2 cellular contexts compared by ENCODE assay signal in the genomic region with DNA sequence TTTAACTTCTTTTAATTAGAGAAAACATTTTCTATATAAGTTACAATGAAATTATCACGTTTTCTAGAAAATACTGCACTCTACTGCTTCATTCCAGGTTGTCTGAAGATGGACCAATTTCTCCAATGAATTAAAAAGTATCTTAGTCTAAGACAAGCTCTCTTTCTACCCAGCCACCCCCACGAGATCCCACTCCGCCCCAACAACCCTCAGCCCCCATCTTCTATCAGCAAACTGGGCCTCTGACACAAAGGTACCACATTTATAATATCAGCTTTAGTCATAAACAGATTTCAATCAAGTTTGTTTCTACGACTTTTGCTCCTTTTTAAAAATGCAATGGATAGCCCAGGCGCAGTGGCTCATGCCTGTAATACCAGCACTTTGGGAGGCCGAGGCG.
TF ChIP-seq lines count a peak whose summit lies in the region.

No MANE protein-coding gene starts in this region.

TF ChIP-seq in IMR-90, 13 proteins besides CTCF, POLR2A, EP300 and RAD21:
- TF ChIP-seq CHD1 (IDR thresholded peaks at IDR 0.05; ENCODE audit: low read depth, low read length), result no peak
- TF ChIP-seq ELK1 (IDR thresholded peaks at IDR 0.05; ENCODE audit: borderline replicate concordance, low read depth, low read length), result no peak
- no peak for TF ChIP-seq NFE2L2 (IDR thresholded peaks at IDR 0.05; ENCODE audit: low read depth, low read length)

TF ChIP-seq in GM12878, 131 proteins besides CTCF, POLR2A, EP300 and RAD21:
- TF ChIP-seq NFIC (IDR thresholded peaks at IDR 0.05; ENCODE audit: low read depth, low read length), result no peak
- no peak for TF ChIP-seq PAX8 (IDR thresholded peaks at IDR 0.05)
